12 cellular contexts compared by ENCODE assay signal in the genomic region with DNA sequence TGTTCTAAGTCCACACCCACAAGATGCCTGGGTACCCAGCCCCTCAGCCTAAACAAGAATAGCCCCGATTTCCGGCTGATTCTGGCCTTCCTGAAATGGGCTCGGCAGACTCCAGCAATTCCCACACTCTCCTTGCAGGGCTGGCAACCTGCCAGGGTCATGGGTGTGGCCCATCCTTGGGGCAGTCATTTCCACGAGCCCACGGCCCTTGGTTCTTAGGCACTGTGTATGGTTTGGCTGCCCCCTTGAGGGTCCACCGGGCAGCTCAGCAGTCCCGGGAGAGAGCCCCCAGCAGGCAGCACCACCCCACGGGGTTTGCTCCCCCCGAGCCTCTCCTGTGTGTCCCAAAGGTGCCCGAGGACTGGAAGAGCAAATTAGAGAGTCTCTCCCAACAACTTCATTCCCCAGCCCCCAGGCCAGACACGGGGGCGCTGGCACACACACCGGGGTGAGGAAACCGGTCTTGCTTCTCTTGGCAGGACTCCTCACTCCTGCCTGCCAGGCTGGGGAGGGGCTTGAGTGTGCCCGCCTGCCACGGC.
DNase-seq lines count a peak whose midpoint lies in the region; ATAC-seq and TF ChIP-seq lines count a peak whose summit lies in the region.
"Had no signal": no experiment of that assay in that cellular context is flagged by ENCODE, and none has a peak within 500 bp of the region (broad histone marks: within the 10 kb centered on the region; RNA-seq: fewer than 3 reads in every experiment).

No MANE protein-coding gene starts in this region.

- peak; percentile 9; the same call in 1 of the 2 replicates for TF ChIP-seq EP300 in Ishikawa (IDR thresholded peaks at IDR 0.05; ENCODE audit: borderline replicate concordance)

- ATAC-seq in HG02973 (IDR thresholded peaks at IDR 0.05; ENCODE audit: unreplicated experiment), result no peak
- no peak for ATAC-seq in HG03095 (IDR thresholded peaks at IDR 0.05; ENCODE audit: unreplicated experiment)
- ATAC-seq: activated T-helper 17 cell treated with anti-CD3 and anti-CD28 coated beads, Interleukin-2, amount 50 U/mL, for 72 hours had no signal

- H3K27me3 Mint-ChIP-seq in osteocyte (ENCODE audit: unreplicated experiment), result peaks cover 14% of the 10 kb centered on the region

- peak; percentile 62 for TF ChIP-seq RAD21 in Ishikawa (IDR thresholded peaks at IDR 0.05; ENCODE audit: low read depth)

- H3K9me3 Mint-ChIP-seq in osteocyte (ENCODE audit: unreplicated experiment), result no peaks in the 10 kb centered on the region
- H3K9me3 Mint-ChIP-seq: activated T-helper 17 cell treated with anti-CD3 and anti-CD28 coated beads, Interleukin-2, amount 50 U/mL, for 72 hours had no signal

- H3K27ac Mint-ChIP-seq in osteocyte (ENCODE audit: unreplicated experiment), result no peak overlapping the region
- H3K27ac Mint-ChIP-seq: activated T-helper 17 cell treated with anti-CD3 and anti-CD28 coated beads, Interleukin-2, amount 50 U/mL, for 72 hours had no signal

- DNase-seq in D341Med (ENCODE audit: low spot score) (peak; percentile 31), fibroblast of the conjunctiva (ENCODE audit: low read depth) (peak; percentile 36), osteocyte (ENCODE audit: extremely low spot score, unreplicated experiment) (peak; percentile 88), globus pallidus (ENCODE audit: low spot score) (no peak), NCI-H2029 treated with DMSO at 0.1 percent for 48 hours (lab: John Stamatoyannopoulos, UW) (no peak)
- DNase-seq: DND-41, dorsolateral prefrontal cortex, NCI-H2171 treated with DMSO at 0.1 percent for 48 hours had no signal

- H3K36me3 Mint-ChIP-seq in osteocyte (ENCODE audit: unreplicated experiment), result no peaks in the 10 kb centered on the region

- no peak overlapping the region for H3K4me3 Mint-ChIP-seq in osteocyte (ENCODE audit: unreplicated experiment)
- H3K4me3 Mint-ChIP-seq: activated T-helper 17 cell treated with anti-CD3 and anti-CD28 coated beads, Interleukin-2, amount 50 U/mL, for 72 hours had no signal

- H3K4me1 Mint-ChIP-seq in osteocyte (ENCODE audit: unreplicated experiment), result peaks cover 6% of the 10 kb centered on the region
- H3K4me1 Mint-ChIP-seq: activated T-helper 17 cell treated with anti-CD3 and anti-CD28 coated beads, Interleukin-2, amount 50 U/mL, for 72 hours had no signal

- TF ChIP-seq CTCF in osteocyte (IDR thresholded peaks at IDR 0.05), result peak; percentile 53

TF ChIP-seq in Ishikawa, 13 proteins besides CTCF, POLR2A, EP300 and RAD21:
- TF ChIP-seq FOXM1 (IDR thresholded peaks at IDR 0.05; ENCODE audit: borderline replicate concordance, low read depth) (no peak), TAF1 (IDR thresholded peaks at IDR 0.05; ENCODE audit: low read depth) (no peak), ZBTB7A (IDR thresholded peaks at IDR 0.05; ENCODE audit: low read depth) (0 out of 2 replicates have a peak, but pooled peaks have one; percentile 33), EGR1 (IDR thresholded peaks at IDR 0.05) (no peak), NFIC (IDR thresholded peaks at IDR 0.05) (peak; percentile 85), CREB1 (IDR thresholded peaks at IDR 0.05; ENCODE audit: low read depth) (no peak), CEBPB (IDR thresholded peaks at IDR 0.05) (no peak)
- TF ChIP-seq, protein P1, sequence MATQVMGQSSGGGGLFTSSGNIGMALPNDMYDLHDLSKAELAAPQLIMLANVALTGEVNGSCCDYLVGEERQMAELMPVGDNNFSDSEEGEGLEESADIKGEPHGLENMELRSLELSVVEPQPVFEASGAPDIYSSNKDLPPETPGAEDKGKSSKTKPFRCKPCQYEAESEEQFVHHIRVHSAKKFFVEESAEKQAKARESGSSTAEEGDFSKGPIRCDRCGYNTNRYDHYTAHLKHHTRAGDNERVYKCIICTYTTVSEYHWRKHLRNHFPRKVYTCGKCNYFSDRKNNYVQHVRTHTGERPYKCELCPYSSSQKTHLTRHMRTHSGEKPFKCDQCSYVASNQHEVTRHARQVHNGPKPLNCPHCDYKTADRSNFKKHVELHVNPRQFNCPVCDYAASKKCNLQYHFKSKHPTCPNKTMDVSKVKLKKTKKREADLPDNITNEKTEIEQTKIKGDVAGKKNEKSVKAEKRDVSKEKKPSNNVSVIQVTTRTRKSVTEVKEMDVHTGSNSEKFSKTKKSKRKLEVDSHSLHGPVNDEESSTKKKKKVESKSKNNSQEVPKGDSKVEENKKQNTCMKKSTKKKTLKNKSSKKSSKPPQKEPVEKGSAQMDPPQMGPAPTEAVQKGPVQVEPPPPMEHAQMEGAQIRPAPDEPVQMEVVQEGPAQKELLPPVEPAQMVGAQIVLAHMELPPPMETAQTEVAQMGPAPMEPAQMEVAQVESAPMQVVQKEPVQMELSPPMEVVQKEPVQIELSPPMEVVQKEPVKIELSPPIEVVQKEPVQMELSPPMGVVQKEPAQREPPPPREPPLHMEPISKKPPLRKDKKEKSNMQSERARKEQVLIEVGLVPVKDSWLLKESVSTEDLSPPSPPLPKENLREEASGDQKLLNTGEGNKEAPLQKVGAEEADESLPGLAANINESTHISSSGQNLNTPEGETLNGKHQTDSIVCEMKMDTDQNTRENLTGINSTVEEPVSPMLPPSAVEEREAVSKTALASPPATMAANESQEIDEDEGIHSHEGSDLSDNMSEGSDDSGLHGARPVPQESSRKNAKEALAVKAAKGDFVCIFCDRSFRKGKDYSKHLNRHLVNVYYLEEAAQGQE (IDR thresholded peaks at IDR 0.05; ENCODE audit: low read depth), result no peak
- TF ChIP-seq, protein P2, sequence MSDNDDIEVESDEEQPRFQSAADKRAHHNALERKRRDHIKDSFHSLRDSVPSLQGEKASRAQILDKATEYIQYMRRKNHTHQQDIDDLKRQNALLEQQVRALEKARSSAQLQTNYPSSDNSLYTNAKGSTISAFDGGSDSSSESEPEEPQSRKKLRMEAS (IDR thresholded peaks at IDR 0.05), result no peak

Comparison
In these comparisons a context has a peak if more than half of its experiments do, and no peak if none do; other contexts are left out.
1. DNase-seq: peak in D341Med (single experiment), fibroblast of the conjunctiva (single experiment) and osteocyte (single experiment); none in globus pallidus (single experiment) and NCI-H2029 treated with DMSO at 0.1 percent for 48 hours (single experiment).